Comparison of ENCODE assay signal across 16 cellular contexts in genomic region chr3:71640549-71640948, GRCh38.
"Had no signal": no experiment of that assay in that cellular context is flagged by ENCODE, and none has a peak within 500 bp of the region (broad histone marks: within the 10 kb centered on the region; RNA-seq: fewer than 3 reads in every experiment).

No MANE protein-coding gene starts in this region.

- DNase-seq: activated CD4-positive, alpha-beta T cell treated with anti-CD3 and anti-CD28 coated beads, Interleukin-2, amount 50 U/mL, for 4 hours; activated effector memory CD4-positive, alpha-beta T cell treated with anti-CD3 and anti-CD28 coated beads, Interleukin-2, amount 50 U/mL, for 16 hours; activated naive CD4-positive, alpha-beta T cell treated with anti-CD3 and anti-CD28 coated beads, Interleukin-2, amount 50 U/mL, for 16 hours; activated T-cell treated with anti-CD3 and anti-CD28 coated beads, Interleukin-2, amount 50 U/mL, for 72 hours; aorta; brain microvascular endothelial cell; central memory CD4-positive, alpha-beta T cell; dorsolateral prefrontal cortex; foreskin melanocyte; kidney; spleen; stimulated activated naive CD4-positive, alpha-beta T cell treated with Interleukin-2 at 50 U/mL for 16 hours; thyroid gland had no signal

- ATAC-seq: activated T-cell treated with anti-CD3 and anti-CD28 coated beads, Interleukin-2, amount 50 U/mL, for 72 hours; left lobe of liver; natural killer cell treated with Interleukin-12 subunit alpha and Interleukin-12 subunit beta and Interleukin-15 and Interleukin-18, amount 100 ng/mL, for 72 hours; sciatic nerve had no signal
